In genomic region chr15:38768970-38769369, GRCh38 we compare ENCODE assay signal across 8 cellular contexts.
A peak's percentile ranks its signal among the peaks of the same experiment; 100 is the strongest.
DNase-seq lines count a peak whose midpoint lies in the region; ATAC-seq, FAIRE-seq and TF ChIP-seq lines count a peak whose summit lies in the region.

No MANE protein-coding gene starts in this region.

- no peaks in the 10 kb centered on the region for H3K27me3 ChIP-seq in suprapubic skin

- DNase-seq in H54 (ENCODE audit: insufficient read length, low spot score): no peak
- peak; percentile 19 for DNase-seq in amniotic epithelial cell (ENCODE audit: low read depth)
- peak; percentile 45 for DNase-seq in iPS-NIHi7 (ENCODE audit: extremely low spot score)
- no peak for DNase-seq in NCI-H1105 treated with DMSO at 0.1 percent for 48 hours (lab: John Stamatoyannopoulos, UW)
- no peak for DNase-seq in NCI-H2081 treated with DMSO at 0.1 percent for 48 hours (lab: John Stamatoyannopoulos, UW)
- DNase-seq in suprapubic skin (ENCODE audit: low spot score in 2 of 2): no peak

- no peak for TF ChIP-seq POLR2A in H54 (IDR thresholded peaks at IDR 0.05; ENCODE audit: low read depth, low read length)
- no peak for TF ChIP-seq POLR2A in suprapubic skin (IDR thresholded peaks at IDR 0.05)

- H3K27ac ChIP-seq in 22Rv1: no peak overlapping the region
- no peak overlapping the region for H3K27ac ChIP-seq in suprapubic skin

- peak; percentile 39 for TF ChIP-seq CTCF in 22Rv1 (IDR thresholded peaks at IDR 0.05)
- no peak for TF ChIP-seq CTCF in suprapubic skin (IDR thresholded peaks at IDR 0.05)

- ATAC-seq in HG03135 (IDR thresholded peaks at IDR 0.05; ENCODE audit: unreplicated experiment): no peak

- FAIRE-seq in H54 (lab: Jason Lieb, UNC): peak; percentile 48

- no peaks in the 10 kb centered on the region for H3K9me3 ChIP-seq in suprapubic skin

- no peak overlapping the region for H3K4me3 ChIP-seq in suprapubic skin

- no peak for TF ChIP-seq EP300 in suprapubic skin (IDR thresholded peaks at IDR 0.05)

- no peaks in the 10 kb centered on the region for H3K36me3 ChIP-seq in suprapubic skin

- 50% methylated on average over 6 of the region's 6 CpGs for WGBS in suprapubic skin

- H3K4me1 ChIP-seq in suprapubic skin: peaks cover 4% of the 10 kb centered on the region

Comparison
In these comparisons a context has a peak if more than half of its experiments do, and no peak if none do; other contexts are left out.
1. DNase-seq: peak in amniotic epithelial cell (single experiment) and iPS-NIHi7 (single experiment); none in H54 (single experiment), NCI-H1105 treated with DMSO at 0.1 percent for 48 hours (single experiment), NCI-H2081 treated with DMSO at 0.1 percent for 48 hours (single experiment) and suprapubic skin (0 of 2).